Comparison of ENCODE assay signal across 33 cellular contexts in genomic region chr14:60575008-60575407, GRCh38.
"Had no signal": no experiment of that assay in that cellular context is flagged by ENCODE, and none has a peak within 500 bp of the region (broad histone marks: within the 10 kb centered on the region; RNA-seq: fewer than 3 reads in every experiment).

No MANE protein-coding gene starts in this region.

- H3K36me3 ChIP-seq: adrenal gland, cardiac muscle cell, colonic mucosa, WERI-Rb-1 had no signal

- H3K9me3 Mint-ChIP-seq: activated CD4-positive, alpha-beta memory T cell treated with anti-CD3 and anti-CD28 coated beads for 36 hours; activated CD4-positive, alpha-beta T cell treated with anti-CD3 and anti-CD28 coated beads, Interleukin-2, amount 10 ng/mL, durations not matched to agents 24 days and 14 days; activated naive CD4-positive, alpha-beta T cell treated with anti-CD3 and anti-CD28 coated beads for 36 hours; activated naive CD4-positive, alpha-beta T cell treated with anti-CD3 and anti-CD28 coated beads, Interleukin-2, amount 50 U/mL, for 24 hours; activated naive CD8-positive, alpha-beta T cell treated with anti-CD3 and anti-CD28 coated beads for 36 hours; activated naive CD8-positive, alpha-beta T cell treated with anti-CD3 and anti-CD28 coated beads, Interleukin-2, amount 50 U/mL, for 24 hours; activated T-helper 1 cell treated with anti-CD3 and anti-CD28 coated beads, Interleukin-12 subunit alpha, Interleukin-12 subunit beta, Interleukin-2, Interleukin-4 antibody, amounts not matched to agents 30 ng/mL and 10 ng/mL and 1 ng/mL, durations not matched to agents 14 hours and 24 hours and 36 hours; activated T-helper 2 cell treated with anti-CD3 and anti-CD28 coated beads, Interferon-gamma antibody, Interleukin-2, Interleukin-4, amounts not matched to agents 10 μg/mL and 5 μg/mL and 100 μg/mL, durations not matched to agents 14 hours and 24 hours and 36 hours; T-helper 2 cell treated with Interferon-gamma antibody and Interleukin-4, amounts not matched to agents 5 μg/mL and 100 μg/mL, for 36 hours had no signal

- H3K27ac Mint-ChIP-seq: activated CD4-positive, alpha-beta memory T cell treated with anti-CD3 and anti-CD28 coated beads for 36 hours; activated CD4-positive, alpha-beta T cell treated with anti-CD3 and anti-CD28 coated beads for 36 hours; activated CD4-positive, alpha-beta T cell treated with anti-CD3 and anti-CD28 coated beads, Interleukin-2, amount 10 ng/mL, durations not matched to agents 24 days and 14 days; activated CD8-positive, alpha-beta memory T cell treated with anti-CD3 and anti-CD28 coated beads, Interleukin-2, amount 10 ng/mL, durations not matched to agents 7 days and 5 days; activated CD8-positive, alpha-beta T cell treated with anti-CD3 and anti-CD28 coated beads, Interleukin-2, amount 10 ng/mL, durations not matched to agents 7 days and 5 days; activated naive CD4-positive, alpha-beta T cell treated with anti-CD3 and anti-CD28 coated beads for 36 hours; activated naive CD4-positive, alpha-beta T cell treated with anti-CD3 and anti-CD28 coated beads, Interleukin-2, amount 50 U/mL, for 24 hours; activated naive CD8-positive, alpha-beta T cell treated with anti-CD3 and anti-CD28 coated beads for 36 hours; activated naive CD8-positive, alpha-beta T cell treated with anti-CD3 and anti-CD28 coated beads, Interleukin-2, amount 50 U/mL, for 24 hours; activated T-helper 1 cell treated with anti-CD3 and anti-CD28 coated beads, Interleukin-12 subunit alpha, Interleukin-12 subunit beta, Interleukin-2, Interleukin-4 antibody, amounts not matched to agents 30 ng/mL and 10 ng/mL and 1 ng/mL, durations not matched to agents 14 hours and 24 hours and 36 hours; activated T-helper 2 cell treated with anti-CD3 and anti-CD28 coated beads, Interferon-gamma antibody, Interleukin-2, Interleukin-4, amounts not matched to agents 10 μg/mL and 5 μg/mL and 100 μg/mL, durations not matched to agents 14 hours and 24 hours and 36 hours; T-helper 17 cell; T-helper 2 cell treated with Interferon-gamma antibody and Interleukin-4, amounts not matched to agents 5 μg/mL and 100 μg/mL, for 36 hours had no signal

- H3K27ac ChIP-seq: adrenal gland, body of pancreas, cardiac muscle cell, colonic mucosa, WERI-Rb-1 had no signal

- H3K36me3 Mint-ChIP-seq: activated CD4-positive, alpha-beta memory T cell treated with anti-CD3 and anti-CD28 coated beads for 36 hours; activated CD8-positive, alpha-beta memory T cell treated with anti-CD3 and anti-CD28 coated beads, Interleukin-2, amount 10 ng/mL, durations not matched to agents 7 days and 5 days; activated naive CD4-positive, alpha-beta T cell treated with anti-CD3 and anti-CD28 coated beads, Interleukin-2, amount 50 U/mL, for 24 hours; activated naive CD8-positive, alpha-beta T cell treated with anti-CD3 and anti-CD28 coated beads for 36 hours had no signal

- H3K4me1 Mint-ChIP-seq: activated CD4-positive, alpha-beta T cell treated with anti-CD3 and anti-CD28 coated beads for 36 hours; activated CD4-positive, alpha-beta T cell treated with anti-CD3 and anti-CD28 coated beads, Interleukin-2, amount 10 ng/mL, durations not matched to agents 24 days and 14 days; activated CD8-positive, alpha-beta memory T cell treated with anti-CD3 and anti-CD28 coated beads, Interleukin-2, amount 10 ng/mL, durations not matched to agents 7 days and 5 days; activated naive CD4-positive, alpha-beta T cell treated with anti-CD3 and anti-CD28 coated beads, Interleukin-2, amount 50 U/mL, for 24 hours; activated naive CD8-positive, alpha-beta T cell treated with anti-CD3 and anti-CD28 coated beads for 36 hours; activated naive CD8-positive, alpha-beta T cell treated with anti-CD3 and anti-CD28 coated beads, Interleukin-2, amount 50 U/mL, for 24 hours; T-helper 17 cell had no signal

- H3K9me3 ChIP-seq: adrenal gland, body of pancreas, colonic mucosa had no signal

- H3K4me1 ChIP-seq: adrenal gland, body of pancreas, colonic mucosa had no signal

- H3K27me3 ChIP-seq: adrenal gland, body of pancreas, cardiac muscle cell, colonic mucosa had no signal

- ATAC-seq: activated CD4-positive, alpha-beta T cell treated with anti-CD3 and anti-CD28 coated beads for 36 hours; activated CD8-positive, alpha-beta memory T cell treated with anti-CD3 and anti-CD28 coated beads, Interleukin-2, amount 10 ng/mL, durations not matched to agents 7 days and 5 days; activated CD8-positive, alpha-beta T cell treated with anti-CD3 and anti-CD28 coated beads, Interleukin-2, amount 10 ng/mL, durations not matched to agents 7 days and 5 days; activated naive CD8-positive, alpha-beta T cell treated with anti-CD3 and anti-CD28 coated beads, Interleukin-2, amount 50 U/mL, for 24 hours; body of pancreas; esophagus mucosa; T-helper 17 cell had no signal

- H3K4me3 Mint-ChIP-seq: activated CD4-positive, alpha-beta memory T cell treated with anti-CD3 and anti-CD28 coated beads for 36 hours; activated CD4-positive, alpha-beta T cell treated with anti-CD3 and anti-CD28 coated beads for 36 hours; activated CD4-positive, alpha-beta T cell treated with anti-CD3 and anti-CD28 coated beads, Interleukin-2, amount 10 ng/mL, durations not matched to agents 24 days and 14 days; activated CD8-positive, alpha-beta memory T cell treated with anti-CD3 and anti-CD28 coated beads, Interleukin-2, amount 10 ng/mL, durations not matched to agents 7 days and 5 days; activated CD8-positive, alpha-beta T cell treated with anti-CD3 and anti-CD28 coated beads, Interleukin-2, amount 10 ng/mL, durations not matched to agents 7 days and 5 days; activated naive CD4-positive, alpha-beta T cell treated with anti-CD3 and anti-CD28 coated beads for 36 hours; activated naive CD4-positive, alpha-beta T cell treated with anti-CD3 and anti-CD28 coated beads, Interleukin-2, amount 50 U/mL, for 24 hours; activated naive CD8-positive, alpha-beta T cell treated with anti-CD3 and anti-CD28 coated beads for 36 hours; activated naive CD8-positive, alpha-beta T cell treated with anti-CD3 and anti-CD28 coated beads, Interleukin-2, amount 50 U/mL, for 24 hours; activated T-helper 1 cell treated with anti-CD3 and anti-CD28 coated beads, Interleukin-12 subunit alpha, Interleukin-12 subunit beta, Interleukin-2, Interleukin-4 antibody, amounts not matched to agents 30 ng/mL and 10 ng/mL and 1 ng/mL, durations not matched to agents 14 hours and 24 hours and 36 hours; T-helper 17 cell; T-helper 2 cell treated with Interferon-gamma antibody and Interleukin-4, amounts not matched to agents 5 μg/mL and 100 μg/mL, for 36 hours had no signal

- DNase-seq: activated CD4-positive, alpha-beta memory T cell treated with anti-CD3 and anti-CD28 coated beads for 36 hours; activated CD4-positive, alpha-beta T cell treated with anti-CD3 and anti-CD28 coated beads for 36 hours; activated CD4-positive, alpha-beta T cell treated with anti-CD3 and anti-CD28 coated beads, Interleukin-2, amount 10 ng/mL, durations not matched to agents 24 days and 14 days; activated CD4-positive, CD25-positive, alpha-beta regulatory T cell; activated CD4-positive, CD25-positive, alpha-beta regulatory T cell treated with anti-CD3 and anti-CD28 coated beads, Interleukin-2, amount 50 U/mL, for 72 hours; activated CD8-positive, alpha-beta memory T cell treated with anti-CD3 and anti-CD28 coated beads, Interleukin-2, amount 10 ng/mL, durations not matched to agents 7 days and 5 days; activated CD8-positive, alpha-beta memory T cell treated with anti-CD3 and anti-CD28 coated beads, Interleukin-2, amount 50 U/mL, for 4 hours; activated CD8-positive, alpha-beta T cell treated with anti-CD3 and anti-CD28 coated beads, Interleukin-2, amount 10 ng/mL, durations not matched to agents 7 days and 5 days; activated effector memory CD4-positive, alpha-beta T cell treated with anti-CD3 and anti-CD28 coated beads, Interleukin-2, amount 50 U/mL, for 16 hours; activated naive CD4-positive, alpha-beta T cell treated with anti-CD3 and anti-CD28 coated beads for 36 hours; activated naive CD8-positive, alpha-beta T cell treated with anti-CD3 and anti-CD28 coated beads for 36 hours; activated naive CD8-positive, alpha-beta T cell treated with anti-CD3 and anti-CD28 coated beads, Interleukin-2, amount 50 U/mL, for 24 hours; activated T-cell treated with anti-CD3 and anti-CD28 coated beads, Interleukin-2, amount 50 U/mL, for 1 hour; activated T-cell treated with anti-CD3 and anti-CD28 coated beads, Interleukin-2, amount 50 U/mL, for 48 hours; adrenal gland; amygdala; aorta; body of pancreas; central memory CD4-positive, alpha-beta T cell; cerebellar nuclear complex; colonic mucosa; effector CD8-positive, alpha-beta T cell; head of caudate nucleus; hippocampal formation; T-helper 17 cell; T1000; WERI-Rb-1 had no signal

- H3K4me3 ChIP-seq: adrenal gland, body of pancreas, cardiac muscle cell, colonic mucosa had no signal
